ENCODE assay signal across 31 cellular contexts in genomic region chr12:86985298-86985697, GRCh38.
DNase-seq lines count a peak whose midpoint lies in the region; ATAC-seq, FAIRE-seq and TF ChIP-seq lines count a peak whose summit lies in the region.
"Had no signal": no experiment of that assay in that cellular context is flagged by ENCODE, and none has a peak within 500 bp of the region (broad histone marks: within the 10 kb centered on the region; RNA-seq: fewer than 3 reads in every experiment).

No MANE protein-coding gene starts in this region.

- BruUV-seq in HepG2 (replicated peaks; lab: Mats Ljungman, UMichigan): no TSS peak

- H3K9ac ChIP-seq in HepG2 (ENCODE audit: insufficient read depth, low read depth, low read length): no peak overlapping the region
- H3K9ac ChIP-seq: BLaER1; BLaER1 treated with 17β-estradiol and CSF1 and Interleukin-3, amounts not matched to agents 10 nM and 100 nM had no signal

- peak; percentile 28 to 81 (median 58) for ATAC-seq in right lobe of liver
- no peak for ATAC-seq in HepG2
- ATAC-seq in left lobe of liver: peak; percentile 60
- ATAC-seq in GM21515 (IDR thresholded peaks at IDR 0.05; ENCODE audit: unreplicated experiment): no peak
- ATAC-seq: A549; CD8-positive, alpha-beta T cell had no signal

- no peaks in the 10 kb centered on the region for H3K9me3 ChIP-seq in right lobe of liver
- H3K9me3 ChIP-seq in HepG2 (ENCODE audit: low read length): peaks cover 37% of the 10 kb centered on the region
- H3K9me3 ChIP-seq: A549; BE2C; BLaER1; BLaER1 treated with 17β-estradiol and CSF1 and Interleukin-3, amounts not matched to agents 10 nM and 100 nM; Caco-2 had no signal

- H3K4me3 ChIP-seq in right lobe of liver (no peak overlapping the region), HepG2 (replicated peaks in 1 of 3; ENCODE audit: insufficient read depth in 1 of 3, low read depth in 2 of 3, low read length in 3 of 3) (no peak overlapping the region)
- H3K4me3 ChIP-seq: A549; BLaER1; BLaER1 treated with 17β-estradiol and CSF1 and Interleukin-3, amounts not matched to agents 10 nM and 100 nM had no signal

- TF ChIP-seq CTCF in right lobe of liver (IDR thresholded peaks at IDR 0.05) (no peak), HepG2 (CRISPR knock-in tag; IDR thresholded peaks at IDR 0.05) (no peak)

- H4K20me1 ChIP-seq in HepG2 (ENCODE audit: insufficient read depth, low read length): no peaks in the 10 kb centered on the region
- H4K20me1 ChIP-seq: BLaER1; BLaER1 treated with 17β-estradiol and CSF1 and Interleukin-3, amounts not matched to agents 10 nM and 100 nM had no signal

- no peaks in the 10 kb centered on the region for H3K79me2 ChIP-seq in HepG2 (ENCODE audit: insufficient read depth, low read length)

- in situ Hi-C loops in HepG2 (cut with HindIII; ENCODE audit: extremely low pct_ligation_motif_present, low pct_unique_long_range_greater_than_20kb): no loop called here

- FAIRE-seq in HepG2 (lab: Jason Lieb, UNC): no peak
- FAIRE-seq: A204.1, A549, D721Med had no signal

- H2AFZ ChIP-seq in HepG2 (ENCODE audit: low read length): no peak overlapping the region

- TF ChIP-seq POLR2A in right lobe of liver (IDR thresholded peaks at IDR 0.05) (no peak), HepG2 (IDR thresholded peaks at IDR 0.05; ENCODE audit: insufficient read depth in 1 of 2, low read depth in 2 of 2, low read length in 2 of 2) (no peak)

- no peak overlapping the region for H3K4me2 ChIP-seq in HepG2 (ENCODE audit: low read depth, low read length)
- H3K4me2 ChIP-seq: A549; BLaER1; BLaER1 treated with 17β-estradiol and CSF1 and Interleukin-3, amounts not matched to agents 10 nM and 100 nM had no signal

- WGBS in right lobe of liver (ENCODE audit: insufficient coverage, low coverage, low lambda C conversion rate, missing lambda C conversion rate): 48% methylated on average over 4 of the region's 4 CpGs
- 28% methylated on average over 4 of the region's 4 CpGs for WGBS in HepG2 (ENCODE audit: low lambda C conversion rate)

- intact Hi-C loops in right lobe of liver (cut with DNase I): no loop called here
- intact Hi-C loops in HepG2 (cut with micrococcal nuclease; ENCODE audit: unreplicated experiment): no loop called here

- peaks cover 0 to 8% (median 0%) of the 10 kb centered on the region in 4 donors for H3K4me1 ChIP-seq in right lobe of liver
- no peaks in the 10 kb centered on the region for H3K4me1 ChIP-seq in HepG2 (ENCODE audit: insufficient read depth, low read length)
- H3K4me1 ChIP-seq: A549; BLaER1; BLaER1 treated with 17β-estradiol and CSF1 and Interleukin-3, amounts not matched to agents 10 nM and 100 nM; Caco-2 had no signal

- H3K27me3 ChIP-seq in right lobe of liver: no peaks in the 10 kb centered on the region
- no peaks in the 10 kb centered on the region for H3K27me3 ChIP-seq in HepG2 (ENCODE audit: control insufficient read depth in 1 of 2, insufficient read depth in 2 of 2, low read length in 2 of 2)
- H3K27me3 ChIP-seq: BE2C; BLaER1; BLaER1 treated with 17β-estradiol and CSF1 and Interleukin-3, amounts not matched to agents 10 nM and 100 nM had no signal

- H3K36me3 ChIP-seq in right lobe of liver: no peaks in the 10 kb centered on the region
- H3K36me3 ChIP-seq in HepG2 (replicated peaks in 1 of 2; ENCODE audit: control insufficient read depth in 1 of 2, insufficient read depth in 2 of 2, low read length in 2 of 2): no peaks in the 10 kb centered on the region
- H3K36me3 ChIP-seq: BE2C; BLaER1; BLaER1 treated with 17β-estradiol and CSF1 and Interleukin-3, amounts not matched to agents 10 nM and 100 nM had no signal

- POLR2A ChIA-PET in HepG2 (lab: Yijun Ruan, JAX): no interaction called here

- CTCF ChIA-PET in HepG2 (lab: Yijun Ruan, JAX; ENCODE audit: low intra/inter-chr PET ratio, low total read pairs): no interaction called here

- H3K27ac ChIP-seq in right lobe of liver (no peak overlapping the region), HepG2 (ENCODE audit: extremely low read length, insufficient read depth, low read length) (no peak overlapping the region)
- H3K27ac ChIP-seq: 22Rv1; A549; BLaER1; BLaER1 treated with 17β-estradiol and CSF1 and Interleukin-3, amounts not matched to agents 10 nM and 100 nM; C4-2B had no signal

- TF ChIP-seq EP300 in HepG2 (IDR thresholded peaks at IDR 0.05; ENCODE audit: low read depth in 2 of 2, low read length in 2 of 2): no peak
- no peak for TF ChIP-seq EP300 in HepG2 (CRISPR knock-in tag; IDR thresholded peaks at IDR 0.05; ENCODE audit: borderline replicate concordance)

- no peak for DNase-seq in right lobe of liver
- DNase-seq in HepG2 (ENCODE audit: low spot score): no peak
- DNase-seq in left lobe of liver (ENCODE audit: low spot score): no peak
- DNase-seq: 8988T; ACHN; AML-193; BE2C; C1 segment of cervical spinal cord; Caco-2; Calu3; CD4-positive, alpha-beta memory T cell; CD4-positive, alpha-beta T cell; CD4-positive, CD25-positive, alpha-beta regulatory T cell; CD8-positive, alpha-beta memory T cell; CD8-positive, alpha-beta T cell; COR-L47; DMS 273 treated with DMSO at 0.1 percent for 48 hours; DMS153; DMS53; DMS79; DMS79 treated with DMSO at 0.1 percent for 48 hours; DND-41; EL had no signal

- no peak for TF ChIP-seq RAD21 in HepG2 (CRISPR knock-in tag; IDR thresholded peaks at IDR 0.05)

TF ChIP-seq in HepG2, 621 proteins besides CTCF, POLR2A, EP300 and RAD21:
- no peak for TF ChIP-seq MLXIP (CRISPR knock-in tag; IDR thresholded peaks at IDR 0.05; ENCODE audit: borderline replicate concordance)
- TF ChIP-seq POLR2AphosphoS5 (IDR thresholded peaks at IDR 0.05; ENCODE audit: low read depth, low read length): no peak
- TF ChIP-seq ZZZ3 (CRISPR knock-in tag; IDR thresholded peaks at IDR 0.05; ENCODE audit: borderline replicate concordance): no peak
- TF ChIP-seq NFIB (CRISPR knock-in tag; IDR thresholded peaks at IDR 0.05; ENCODE audit: borderline replicate concordance): no peak
- TF ChIP-seq ZBTB37 (CRISPR knock-in tag; IDR thresholded peaks at IDR 0.05): no peak
- TF ChIP-seq NFE2 (CRISPR knock-in tag; IDR thresholded peaks at IDR 0.05): no peak
- TF ChIP-seq HNRNPUL1 (IDR thresholded peaks at IDR 0.05; ENCODE audit: low read depth, low read length): no peak
- no peak for TF ChIP-seq ONECUT2 (CRISPR knock-in tag; IDR thresholded peaks at IDR 0.05)
- TF ChIP-seq ZNF414 (CRISPR knock-in tag; IDR thresholded peaks at IDR 0.05): no peak
- TF ChIP-seq NFE2L2 (IDR thresholded peaks at IDR 0.05; ENCODE audit: low read length): no peak
- TF ChIP-seq ATF7-NPFF (CRISPR knock-in tag; IDR thresholded peaks at IDR 0.05; ENCODE audit: low read depth): no peak
- no peak for TF ChIP-seq ZBTB21 (CRISPR knock-in tag; IDR thresholded peaks at IDR 0.05)
- TF ChIP-seq ZNF891 (CRISPR knock-in tag; IDR thresholded peaks at IDR 0.05): no peak
- TF ChIP-seq YY1 (IDR thresholded peaks at IDR 0.05; ENCODE audit: insufficient read depth, insufficient replicate concordance, low read depth, low read length): no peak
- no peak for TF ChIP-seq BCL6 (CRISPR knock-in tag; IDR thresholded peaks at IDR 0.05)
- TF ChIP-seq ZBTB20 (CRISPR knock-in tag; IDR thresholded peaks at IDR 0.05; ENCODE audit: borderline replicate concordance, low read depth): no peak
- TF ChIP-seq MEF2D (CRISPR knock-in tag; IDR thresholded peaks at IDR 0.05): no peak
- no peak for TF ChIP-seq ARID2 (CRISPR knock-in tag; IDR thresholded peaks at IDR 0.05; ENCODE audit: borderline replicate concordance)

Comparison
In these comparisons a context has a peak if more than half of its experiments do, and no peak if none do; other contexts are left out.
1. ATAC-seq: peak in right lobe of liver (4 of 4) and left lobe of liver (single experiment); none in HepG2 (single experiment) and GM21515 (single experiment).